20 cellular contexts compared by ENCODE assay signal in the genomic region with DNA sequence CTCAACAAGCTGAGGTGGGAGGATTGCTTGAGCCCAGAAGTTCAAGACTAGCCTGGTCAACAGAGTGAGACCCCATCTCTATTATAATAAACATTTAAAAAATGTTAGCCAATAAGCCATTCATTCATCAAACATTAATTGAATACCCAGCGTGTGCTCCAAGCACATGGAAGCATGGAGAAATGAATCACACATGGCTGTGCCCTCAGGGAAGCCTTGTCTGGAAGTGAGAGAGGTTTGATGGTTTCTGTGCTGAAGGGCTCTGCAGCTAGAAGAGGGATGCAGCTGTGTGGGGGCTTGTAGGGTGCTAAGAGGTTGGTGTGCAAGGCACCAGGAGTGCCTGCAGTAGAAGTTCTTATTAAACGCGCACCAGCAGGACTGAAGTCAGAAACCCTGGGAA. TPM values are rescaled to one million over a fixed set of nuclear protein-coding genes. Genes with fewer than 3 reads are reported as not detected.
DNase-seq lines count a peak whose midpoint lies in the region; ATAC-seq and TF ChIP-seq lines count a peak whose summit lies in the region.
"Had no signal": no experiment of that assay in that cellular context is flagged by ENCODE, and none has a peak within 500 bp of the region (broad histone marks: within the 10 kb centered on the region; RNA-seq: fewer than 3 reads in every experiment).

No MANE protein-coding gene starts in this region.

- no peaks in the 10 kb centered on the region for H3K9me3 Mint-ChIP-seq in T-helper 2 cell treated with Interferon-gamma antibody and Interleukin-4, amounts not matched to agents 5 μg/mL and 100 μg/mL, for 36 hours
- no peaks in the 10 kb centered on the region for H3K9me3 Mint-ChIP-seq in nephron progenitor cell
- no peaks in the 10 kb centered on the region for H3K9me3 Mint-ChIP-seq in activated naive CD4-positive, alpha-beta T cell treated with anti-CD3 and anti-CD28 coated beads, Interleukin-2, amount 50 U/mL, for 72 hours
- H3K9me3 Mint-ChIP-seq: CD4-positive, alpha-beta T cell; HFFc6; IgD-negative memory B cell had no signal

- peaks cover 3% of the 10 kb centered on the region for H3K36me3 Mint-ChIP-seq in T-helper 2 cell treated with Interferon-gamma antibody and Interleukin-4, amounts not matched to agents 5 μg/mL and 100 μg/mL, for 36 hours (ENCODE audit: low read depth)
- H3K36me3 Mint-ChIP-seq in nephron progenitor cell (ENCODE audit: low read depth): peaks cover 7% of the 10 kb centered on the region
- H3K36me3 Mint-ChIP-seq in activated naive CD4-positive, alpha-beta T cell treated with anti-CD3 and anti-CD28 coated beads, Interleukin-2, amount 50 U/mL, for 72 hours: no peaks in the 10 kb centered on the region

- peak overlapping the region; percentile 45 for H3K27ac Mint-ChIP-seq in T-helper 2 cell treated with Interferon-gamma antibody and Interleukin-4, amounts not matched to agents 5 μg/mL and 100 μg/mL, for 36 hours
- peak overlapping the region; percentile 58 for H3K27ac Mint-ChIP-seq in nephron progenitor cell
- peak overlapping the region in 1 of 2 donors; percentile 39 for H3K27ac Mint-ChIP-seq in activated naive CD4-positive, alpha-beta T cell treated with anti-CD3 and anti-CD28 coated beads, Interleukin-2, amount 50 U/mL, for 72 hours
- H3K27ac Mint-ChIP-seq: CD4-positive, alpha-beta T cell; HFFc6; IgD-negative memory B cell had no signal

- H3K36me3 ChIP-seq in tibial nerve: peaks cover 0 to 92% (median 4%) of the 10 kb centered on the region in 3 donors

- no peak for TF ChIP-seq POLR2A in tibial nerve (IDR thresholded peaks at IDR 0.05)

- TF ChIP-seq CTCF in foreskin keratinocyte (conservative IDR thresholded peaks at IDR 0.05) (no peak), nephron progenitor cell (IDR thresholded peaks at IDR 0.05) (no peak), tibial nerve (IDR thresholded peaks at IDR 0.05) (no peak)

- peak; percentile 37 for ATAC-seq in foreskin keratinocyte
- ATAC-seq in activated naive CD4-positive, alpha-beta T cell treated with anti-CD3 and anti-CD28 coated beads, Interleukin-2, amount 50 U/mL, for 72 hours: no peak
- ATAC-seq: A549, GM12878, HCT116 had no signal

- DNase-seq in T-helper 2 cell treated with Interferon-gamma antibody and Interleukin-4, amounts not matched to agents 5 μg/mL and 100 μg/mL, for 36 hours (ENCODE audit: low spot score): no peak
- DNase-seq in T-helper 2 cell (no peak), M059J (ENCODE audit: low read depth) (peak; percentile 45), foreskin keratinocyte (peak in 1 of 2 donors; percentile 45), nephron progenitor cell (no peak), SIG-M5 (lab: John Stamatoyannopoulos, UW) (no peak), tibial nerve (ENCODE audit: low spot score in 2 of 2) (no peak)
- DNase-seq in activated naive CD4-positive, alpha-beta T cell treated with anti-CD3 and anti-CD28 coated beads, Interleukin-2, amount 50 U/mL, for 72 hours (ENCODE audit: low spot score in 2 of 2): no peak
- DNase-seq: AML-193; Caco-2; CD4-positive, alpha-beta T cell; GOT3; H7; HFFc6 had no signal

- no peaks in the 10 kb centered on the region for H3K27me3 Mint-ChIP-seq in T-helper 2 cell treated with Interferon-gamma antibody and Interleukin-4, amounts not matched to agents 5 μg/mL and 100 μg/mL, for 36 hours (ENCODE audit: low read depth)
- peaks cover 2% of the 10 kb centered on the region for H3K27me3 Mint-ChIP-seq in nephron progenitor cell (ENCODE audit: low read depth, poor library complexity)
- H3K27me3 Mint-ChIP-seq: CD4-positive, alpha-beta T cell; IgD-negative memory B cell had no signal

- H3K4me1 ChIP-seq in foreskin keratinocyte: no peaks in the 10 kb centered on the region
- H3K4me1 ChIP-seq in tibial nerve: no peaks in the 10 kb centered on the region
- H3K4me1 ChIP-seq: A549, Caco-2 had no signal

- H3K27ac ChIP-seq in foreskin keratinocyte: no peak overlapping the region
- no peak overlapping the region for H3K27ac ChIP-seq in tibial nerve
- H3K27ac ChIP-seq: 22Rv1, A549, C4-2B had no signal

- no peaks in the 10 kb centered on the region for H3K4me1 Mint-ChIP-seq in T-helper 2 cell treated with Interferon-gamma antibody and Interleukin-4, amounts not matched to agents 5 μg/mL and 100 μg/mL, for 36 hours (ENCODE audit: low read depth)
- H3K4me1 Mint-ChIP-seq in nephron progenitor cell: peaks cover 11% of the 10 kb centered on the region
- H3K4me1 Mint-ChIP-seq: IgD-negative memory B cell had no signal

- TF ChIP-seq EP300 in tibial nerve (IDR thresholded peaks at IDR 0.05): no peak

- H3K27me3 ChIP-seq in foreskin keratinocyte (no peaks in the 10 kb centered on the region), tibial nerve (no peaks in the 10 kb centered on the region)

- no peak overlapping the region for H3K4me3 Mint-ChIP-seq in T-helper 2 cell treated with Interferon-gamma antibody and Interleukin-4, amounts not matched to agents 5 μg/mL and 100 μg/mL, for 36 hours
- no peak overlapping the region for H3K4me3 Mint-ChIP-seq in nephron progenitor cell
- H3K4me3 Mint-ChIP-seq: CD4-positive, alpha-beta T cell; HFFc6; IgD-negative memory B cell had no signal

- WGBS in tibial nerve, 2 donors: 83 to 86% methylated on average over 3 of the region's 3 CpGs

- no peaks in the 10 kb centered on the region for H3K9me3 ChIP-seq in tibial nerve
- H3K9me3 ChIP-seq: A549, Caco-2 had no signal

- no peak overlapping the region for H3K4me3 ChIP-seq in tibial nerve
- H3K4me3 ChIP-seq: A549, GM12878 had no signal

RNA-seq across cellular contexts. Expression of a gene that starts 11.2 kb away (rescaled TPM):
- 5.5 and 6.9 TPM in 2 replicates for total RNA-seq in M059J (2014; rRNA removed; shearing (Covaris generic))
- total RNA-seq in foreskin keratinocyte: 5.1 and 6.5 TPM in 2 replicates
- 5.6 and 7.5 TPM in 2 replicates for polyA plus RNA-seq in foreskin keratinocyte
- total RNA-seq in activated naive CD4-positive, alpha-beta T cell treated with anti-CD3 and anti-CD28 coated beads, Interleukin-2, amount 50 U/mL, for 72 hours: 10 to 100 TPM in 1 of 2 donors, 1 to 10 TPM in 1; 2.6 to 10.6 TPM
- total RNA-seq in tibial nerve: 10 to 100 TPM; 30.6 to 69.5 (median 59.5) TPM

RNA-seq across cellular contexts. Expression of a gene that starts 11.4 kb away (rescaled TPM):
- 10.6 and 15.5 TPM in 2 replicates for total RNA-seq in M059J (2014; rRNA removed; shearing (Covaris generic))
- total RNA-seq in foreskin keratinocyte (19.6 and 20.7 TPM in 2 replicates), tibial nerve (10 to 100 TPM; 67.1 to 93.9 (median 73.6) TPM)
- 2.8 and 3.2 TPM in 2 replicates for polyA plus RNA-seq in foreskin keratinocyte
- 10 to 100 TPM; 37.0 to 50.0 TPM for total RNA-seq in activated naive CD4-positive, alpha-beta T cell treated with anti-CD3 and anti-CD28 coated beads, Interleukin-2, amount 50 U/mL, for 72 hours
